In genomic region chr4:38856524-38857337, GRCh38 we compare ENCODE assay signal across 8 cellular contexts. TPM values are rescaled to one million over a fixed set of nuclear protein-coding genes. Genes with fewer than 3 reads are reported as not detected.
DNase-seq lines count a peak whose midpoint lies in the region; ATAC-seq and TF ChIP-seq lines count a peak whose summit lies in the region.

TLR6 (minus strand) TSS chr4:38856817; CDS start chr4:38829473, 27,344 bp downstream.

- H3K27me3 ChIP-seq in Panc1 (ENCODE audit: control insufficient read depth, insufficient read depth, low read length) (no peaks in the 10 kb centered on the region), parathyroid adenoma (ENCODE audit: control insufficient read depth, insufficient read depth, low read length) (no peaks in the 10 kb centered on the region)

- CTCF ChIA-PET in Panc1 (lab: Charles Lee): interaction anchor here (0.8 to 1.1 kb wide), 2 partner anchors 74 to 98 kb away, joined by 3 to 4 read pairs; partner anchors contain the start of gene TLR10

- no TSS peak for BruUV-seq in Panc1 (replicated peaks; lab: Mats Ljungman, UMichigan)

- H3K4me1 ChIP-seq in Panc1 (ENCODE audit: control insufficient read depth, insufficient read depth, low read length) (peaks cover 19% of the 10 kb centered on the region), parathyroid adenoma (no peaks in the 10 kb centered on the region)

- no peak for DNase-seq in Right ventricle myocardium inferior (ENCODE audit: missing footprints)
- DNase-seq in cardiac septum (ENCODE audit: low spot score): no peak
- DNase-seq in Panc1 (ENCODE audit: low read depth, low spot score): peak; percentile 83
- peak; percentile 43 for DNase-seq in activated effector memory CD4-positive, alpha-beta T cell treated with Interleukin-2 at 50 U/mL for 16 hours
- peak in 1 of 2 donors; percentile 72 for DNase-seq in foreskin fibroblast
- no peak for DNase-seq in 8988T

- no peaks in the 10 kb centered on the region for H3K79me2 ChIP-seq in parathyroid adenoma

- H2AFZ ChIP-seq in parathyroid adenoma: peak within 1 kb of the TSS; percentile 46

- H3K36me3 ChIP-seq in Panc1 (ENCODE audit: control insufficient read depth, insufficient read depth, low read length) (no peaks in the 10 kb centered on the region), parathyroid adenoma (ENCODE audit: control insufficient read depth, insufficient read depth, low read length) (no peaks in the 10 kb centered on the region)

- in situ Hi-C loops in Panc1 (cut with HindIII; ENCODE audit: low pct_unique_long_range_greater_than_20kb, low sequenced_read_pairs): no loop called here

- H3K4me3 ChIP-seq in Panc1 (ENCODE audit: low read depth in 2 of 2, low read length in 2 of 2) (peak within 1 kb of the TSS; percentile 27 to 54), foreskin fibroblast (ENCODE audit: low read depth in 1 of 2, low read length in 2 of 2) (peak within 1 kb of the TSS; percentile 23 to 31), parathyroid adenoma (ENCODE audit: low read depth, low read length) (peak within 1 kb of the TSS; percentile 2)

- POLR2A ChIA-PET in Panc1 (lab: Charles Lee): no interaction called here

- TF ChIP-seq CTCF in Panc1 (IDR thresholded peaks at IDR 0.05) (peak; percentile 71; the same call in 1 of the 2 replicates), foreskin fibroblast (IDR thresholded peaks at IDR 0.05; ENCODE audit: low read depth, low read length) (peak; percentile 63), parathyroid adenoma (IDR thresholded peaks at IDR 0.05) (peak; percentile 54)

- H3K9me3 ChIP-seq in Panc1 (ENCODE audit: control insufficient read depth, insufficient read depth, low read depth, low read length) (no peaks in the 10 kb centered on the region), parathyroid adenoma (ENCODE audit: control insufficient read depth, low read length) (no peaks in the 10 kb centered on the region)

- H3K27ac ChIP-seq in Panc1 (ENCODE audit: low read length) (peak within 1 kb of the TSS; percentile 82), parathyroid adenoma (no peak within 1 kb of the TSS)

- H3K9ac ChIP-seq in parathyroid adenoma: no peak within 1 kb of the TSS

- peak; percentile 44 for ATAC-seq in Right ventricle myocardium inferior
- peak; percentile 48 for ATAC-seq in HG03520 (IDR thresholded peaks at IDR 0.05; ENCODE audit: unreplicated experiment)
- peak; percentile 45; the same call in 1 of the 2 replicates for ATAC-seq in Panc1

- no peak within 1 kb of the TSS for H3K4me2 ChIP-seq in parathyroid adenoma (ENCODE audit: low read length)

- intact Hi-C loops in Right ventricle myocardium inferior (cut with DNase I) (loop anchor here (2.0 kb wide), 1 partner anchor 98 kb away; no protein-coding TSS in a partner anchor), cardiac septum (cut with DNase I) (loop anchor here (5.0 kb wide), 2 partner anchors 49 to 99 kb away; no protein-coding TSS in a partner anchor), Panc1 (cut with micrococcal nuclease; ENCODE audit: unreplicated experiment) (loop anchor here (2.0 kb wide), 1 partner anchor 96 kb away; no protein-coding TSS in a partner anchor)

RNA-seq across cellular contexts. Expression of gene TLR6, which starts in this region (rescaled TPM):
- 1.5 TPM for total RNA-seq in Right ventricle myocardium inferior
- 1.2 TPM for total RNA-seq in cardiac septum
- 1.1 TPM for total RNA-seq in Panc1 (2021; ENCODE audit: unreplicated experiment)
- 0.29 TPM for polyA plus RNA-seq in Panc1 (2012; ENCODE audit: insufficient read length)

Comparison
In these comparisons a context has a peak if more than half of its experiments do, and no peak if none do; other contexts are left out.
1. DNase-seq: peak in Panc1 (single experiment) and activated effector memory CD4-positive, alpha-beta T cell treated with Interleukin-2 at 50 U/mL for 16 hours (single experiment); none in Right ventricle myocardium inferior (single experiment), cardiac septum (single experiment) and 8988T (single experiment).
2. Peak in every context shown above with its lines, with median percentiles within 50 percentile points of each other: ATAC-seq, H3K4me3 ChIP-seq and CTCF ChIP-seq.